1 cellular context compared by ENCODE assay signal in genomic region chr11:127369301-127369968, GRCh38.
TF ChIP-seq lines count a peak whose summit lies in the region.

No MANE protein-coding gene starts in this region.

TF ChIP-seq in GM23338, 12 proteins besides CTCF, POLR2A, EP300 and RAD21 (continued from another document):
- no peak for TF ChIP-seq ZNF462 (CRISPR knock-in tag; IDR thresholded peaks at IDR 0.05)
- no peak for TF ChIP-seq ETS1 (IDR thresholded peaks at IDR 0.05)
TF ChIP-seq in GM23338: peak in this region for 0.
